Comparison of ENCODE assay signal across 25 cellular contexts in the genomic region with DNA sequence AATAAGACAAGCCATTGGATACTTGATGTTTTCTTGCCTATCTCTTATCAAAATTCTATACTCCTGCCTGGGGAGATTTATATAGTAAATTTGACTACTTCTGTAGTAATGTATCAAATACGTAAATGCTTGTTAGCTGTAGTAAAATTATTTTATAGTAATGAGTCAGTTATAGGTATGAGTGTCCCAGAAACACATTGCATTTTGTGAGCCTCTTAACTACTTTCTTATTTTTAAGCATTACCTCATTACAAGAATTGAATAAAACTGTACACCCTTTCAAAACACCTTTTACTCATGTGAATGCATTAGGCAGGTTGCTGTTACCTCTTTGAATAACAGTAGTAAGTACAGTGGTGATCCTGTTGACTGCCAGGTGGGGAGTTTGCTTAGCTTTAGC.
"Had no signal": no experiment of that assay in that cellular context is flagged by ENCODE, and none has a peak within 500 bp of the region (broad histone marks: within the 10 kb centered on the region; RNA-seq: fewer than 3 reads in every experiment).

No MANE protein-coding gene starts in this region.

- H3K27ac Mint-ChIP-seq: T-helper 1 cell treated with Interleukin-12 subunit alpha and Interleukin-12 subunit beta and Interleukin-4 antibody, amounts not matched to agents 30 μg/mL and 1 μg/mL, for 36 hours had no signal

- H3K27ac ChIP-seq: brain microvascular endothelial cell, cardiac muscle cell, colonic mucosa, PC-9, VCaP had no signal

- H3K4me1 ChIP-seq: colonic mucosa had no signal

- ATAC-seq: K562 had no signal

- H3K9me3 ChIP-seq: colonic mucosa had no signal

- H3K9me3 Mint-ChIP-seq: activated naive CD4-positive, alpha-beta T cell treated with anti-CD3 and anti-CD28 coated beads, Interleukin-2, amount 50 U/mL, for 72 hours; activated T-helper 1 cell treated with anti-CD3 and anti-CD28 coated beads, Interleukin-12 subunit alpha, Interleukin-12 subunit beta, Interleukin-2, Interleukin-4 antibody, amounts not matched to agents 30 ng/mL and 10 ng/mL and 1 ng/mL, durations not matched to agents 14 hours and 24 hours and 36 hours; T-helper 1 cell treated with Interleukin-12 subunit alpha and Interleukin-12 subunit beta and Interleukin-4 antibody, amounts not matched to agents 30 μg/mL and 1 μg/mL, for 36 hours had no signal

- H3K4me3 Mint-ChIP-seq: activated T-helper 1 cell treated with anti-CD3 and anti-CD28 coated beads, Interleukin-12 subunit alpha, Interleukin-12 subunit beta, Interleukin-2, Interleukin-4 antibody, amounts not matched to agents 30 ng/mL and 10 ng/mL and 1 ng/mL, durations not matched to agents 14 hours and 24 hours and 36 hours; T-helper 1 cell treated with Interleukin-12 subunit alpha and Interleukin-12 subunit beta and Interleukin-4 antibody, amounts not matched to agents 30 μg/mL and 1 μg/mL, for 36 hours had no signal

- H3K4me3 ChIP-seq: cardiac muscle cell, colonic mucosa, K562, PC-9 had no signal

- H3K27me3 ChIP-seq: brain microvascular endothelial cell, cardiac muscle cell, colonic mucosa had no signal

- DNase-seq: activated CD4-positive, alpha-beta T cell treated with anti-CD3 and anti-CD28 coated beads for 48 hours; activated CD4-positive, alpha-beta T cell treated with anti-CD3 and anti-CD28 coated beads, Interleukin-2, amount 50 U/mL, for 48 hours; activated CD4-positive, CD25-positive, alpha-beta regulatory T cell; activated CD8-positive, alpha-beta memory T cell treated with anti-CD3 and anti-CD28 coated beads, Interleukin-2, amount 50 U/mL, for 48 hours; activated effector memory CD4-positive, alpha-beta T cell treated with anti-CD3 and anti-CD28 coated beads, Interleukin-2, amount 50 U/mL, for 16 hours; activated naive CD4-positive, alpha-beta T cell treated with Interleukin-2 at 50 U/mL for 16 hours; brain microvascular endothelial cell; cerebellar nuclear complex; colonic mucosa; Karpas-422; NCI-H1105 treated with DMSO at 0.1 percent for 48 hours; NCI-H146; NCI-H187 treated with DMSO at 0.1 percent for 48 hours; NCI-H2081 treated with DMSO at 0.1 percent for 48 hours; NCI-H446; NCI-H524; PC-9; SHP77 treated with DMSO at 0.1 percent for 48 hours; T-helper 9 cell had no signal
